Comparison of ENCODE assay signal across 8 cellular contexts in genomic region chr7:138981332-138982203, GRCh38. TPM values are rescaled to one million over a fixed set of nuclear protein-coding genes. Genes with fewer than 3 reads are reported as not detected.
DNase-seq lines count a peak whose midpoint lies in the region; ATAC-seq and TF ChIP-seq lines count a peak whose summit lies in the region.

TSS of gene KIAA1549 (minus strand) at chr7:138981389. CDS start at chr7:138981269, 120 bp downstream.

- intact Hi-C loops in PC-9 (cut with micrococcal nuclease; ENCODE audit: unreplicated experiment), result loop anchor here (1.0 to 5.0 kb wide), 2 partner anchors 43 to 44 kb away; no protein-coding TSS in a partner anchor

- H3K36me3 ChIP-seq in PC-9 (ENCODE audit: low read depth) (no peaks in the 10 kb centered on the region), neutrophil (no peaks in the 10 kb centered on the region)

- no peaks in the 10 kb centered on the region; the same call in 1 of the 2 replicates for H4K20me1 ChIP-seq in PC-9 (ENCODE audit: insufficient read depth)

- H3K4me1 ChIP-seq in PC-9 (replicated peaks; ENCODE audit: insufficient read depth) (peaks cover 34% of the 10 kb centered on the region), neutrophil (ENCODE audit: control insufficient read depth in 1 of 2, insufficient read depth in 1 of 2, low read depth in 1 of 2, low read length in 1 of 2) (peaks cover 12 to 15% of the 10 kb centered on the region in 2 experiments)

- H3K27ac Mint-ChIP-seq in type B pancreatic cell, result peak within 1 kb of the TSS; percentile 93

- ATAC-seq in GM19397 (IDR thresholded peaks at IDR 0.05; ENCODE audit: unreplicated experiment), result peak; percentile 90
- peak; percentile 79 for ATAC-seq in HG03520 (IDR thresholded peaks at IDR 0.05; ENCODE audit: unreplicated experiment)

- peak within 1 kb of the TSS; percentile 73 for H3K4me3 ChIP-seq in PC-9
- peak within 1 kb of the TSS; percentile 16 to 32 for H3K4me3 ChIP-seq in neutrophil (ENCODE audit: low read depth in 1 of 2, low read length in 1 of 2)

- no peaks in the 10 kb centered on the region for H3K27me3 ChIP-seq in PC-9 (ENCODE audit: insufficient read depth, low read depth)
- H3K27me3 ChIP-seq in neutrophil, result peaks cover 68% of the 10 kb centered on the region

- POLR2A ChIA-PET in PC-9 (lab: Charles Lee; ENCODE audit: unreplicated experiment), result interaction anchor here (0.7 kb wide), 1 partner anchor 90 kb away, joined by 3 read pairs; no protein-coding TSS in a partner anchor

- peaks cover 8% of the 10 kb centered on the region for H3K27me3 Mint-ChIP-seq in type B pancreatic cell

- H3K27ac ChIP-seq in PC-9 (no peak within 1 kb of the TSS), neutrophil (no peak within 1 kb of the TSS)

- peaks cover 5% of the 10 kb centered on the region for H3K9me3 Mint-ChIP-seq in type B pancreatic cell

- CTCF ChIA-PET in PC-9 (lab: Charles Lee), result interaction anchor here (2.5 kb wide), 1 partner anchor 95 kb away, joined by 11 read pairs; no protein-coding TSS in a partner anchor

- H3K4me3 Mint-ChIP-seq in type B pancreatic cell, result peak within 1 kb of the TSS; percentile 97

- no TSS peak for BruUV-seq in PC-9 (replicated peaks; lab: Mats Ljungman, UMichigan)

- peak within 1 kb of the TSS; percentile 89 for H2AFZ ChIP-seq in PC-9

- H3K4me1 Mint-ChIP-seq in type B pancreatic cell (ENCODE audit: unreplicated experiment), result peaks cover 28% of the 10 kb centered on the region

- no peaks in the 10 kb centered on the region for H3K9me3 ChIP-seq in PC-9 (ENCODE audit: insufficient read depth, low read depth)
- no peaks in the 10 kb centered on the region for H3K9me3 ChIP-seq in neutrophil

- peaks cover 30% of the 10 kb centered on the region; the same call in 1 of the 2 replicates for H3F3A ChIP-seq in PC-9 (ENCODE audit: insufficient read depth, low read depth)

- peak within 1 kb of the TSS; percentile 80 for H3K4me2 ChIP-seq in PC-9

- DNase-seq in COLO668 (lab: John Stamatoyannopoulos, UW; ENCODE audit: unreplicated experiment) (peak; percentile 89), PC-9 (peak in 1 of 2 experiments; percentile 78), activated gamma-delta T cell treated with Interleukin-2 at 50 U/mL for 16 hours (peak; percentile 33), foreskin melanocyte (peak; percentile 36), type B pancreatic cell (ENCODE audit: extremely low spot score, unreplicated experiment) (peak; percentile 86)

- H3K36me3 Mint-ChIP-seq in type B pancreatic cell, result peaks cover 6% of the 10 kb centered on the region

- peaks cover 36% of the 10 kb centered on the region for H3K79me2 ChIP-seq in PC-9 (ENCODE audit: low read depth)

- TF ChIP-seq CTCF in PC-9 (conservative IDR thresholded peaks at IDR 0.05) (no peak), neutrophil (IDR thresholded peaks at IDR 0.05) (no peak), type B pancreatic cell (conservative IDR thresholded peaks at IDR 0.05) (peak; percentile 7)

- no peaks in the 10 kb centered on the region for H3K9me2 ChIP-seq in PC-9 (ENCODE audit: insufficient read depth)

RNA-seq across cellular contexts. Expression of gene KIAA1549, which starts in this region (rescaled TPM):
- total RNA-seq in PC-9 (2021), result 20.2 and 26.6 TPM in 2 replicates
- total RNA-seq in type B pancreatic cell (ENCODE audit: low replicate concordance), result 14.0 and 24.4 TPM in 2 replicates
